1 cellular context compared by ENCODE assay signal in the genomic region with DNA sequence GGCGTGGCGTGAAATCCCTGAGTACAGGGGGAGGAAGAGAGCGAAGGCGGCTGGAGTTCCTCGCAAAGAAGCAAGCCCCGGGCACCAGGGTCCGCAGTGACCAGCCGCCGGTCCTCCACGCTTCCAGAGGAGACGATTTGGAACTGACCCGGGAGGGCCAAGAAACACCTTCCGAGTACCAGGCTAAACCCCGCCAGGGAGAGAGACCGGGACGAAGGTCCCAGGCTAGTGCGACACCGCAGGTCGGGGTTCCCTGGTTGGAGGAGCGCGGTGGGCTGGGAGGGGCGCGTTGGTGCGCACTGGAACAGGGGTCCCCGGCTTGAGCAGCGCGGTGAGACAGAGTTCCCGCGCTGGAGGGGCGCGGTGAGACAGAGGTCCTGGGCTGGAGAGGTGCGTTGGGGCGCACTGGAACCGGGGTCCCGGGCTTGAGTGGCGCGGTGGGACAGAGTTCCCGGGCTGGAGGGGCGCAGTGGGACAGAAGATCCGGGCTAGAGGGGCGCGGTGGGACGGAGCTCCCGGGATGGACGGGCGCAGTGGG.
TF ChIP-seq lines count a peak whose summit lies in the region.

No MANE protein-coding gene starts in this region.

TF ChIP-seq in endothelial cell of umbilical vein, 7 proteins besides CTCF, POLR2A, EP300 and RAD21 (continued from another document):
- TF ChIP-seq GATA2 (IDR thresholded peaks at IDR 0.05; ENCODE audit: insufficient read depth, insufficient read length, low read depth, low read length) (no peak), EZH2 (IDR thresholded peaks at IDR 0.05; ENCODE audit: borderline replicate concordance, low read depth, low read length, severe bottlenecking) (no peak), POLR2AphosphoS5 (IDR thresholded peaks at IDR 0.05; ENCODE audit: insufficient read depth, low read depth, low read length) (no peak)
